Comparison of ENCODE assay signal across 32 cellular contexts in the genomic region with DNA sequence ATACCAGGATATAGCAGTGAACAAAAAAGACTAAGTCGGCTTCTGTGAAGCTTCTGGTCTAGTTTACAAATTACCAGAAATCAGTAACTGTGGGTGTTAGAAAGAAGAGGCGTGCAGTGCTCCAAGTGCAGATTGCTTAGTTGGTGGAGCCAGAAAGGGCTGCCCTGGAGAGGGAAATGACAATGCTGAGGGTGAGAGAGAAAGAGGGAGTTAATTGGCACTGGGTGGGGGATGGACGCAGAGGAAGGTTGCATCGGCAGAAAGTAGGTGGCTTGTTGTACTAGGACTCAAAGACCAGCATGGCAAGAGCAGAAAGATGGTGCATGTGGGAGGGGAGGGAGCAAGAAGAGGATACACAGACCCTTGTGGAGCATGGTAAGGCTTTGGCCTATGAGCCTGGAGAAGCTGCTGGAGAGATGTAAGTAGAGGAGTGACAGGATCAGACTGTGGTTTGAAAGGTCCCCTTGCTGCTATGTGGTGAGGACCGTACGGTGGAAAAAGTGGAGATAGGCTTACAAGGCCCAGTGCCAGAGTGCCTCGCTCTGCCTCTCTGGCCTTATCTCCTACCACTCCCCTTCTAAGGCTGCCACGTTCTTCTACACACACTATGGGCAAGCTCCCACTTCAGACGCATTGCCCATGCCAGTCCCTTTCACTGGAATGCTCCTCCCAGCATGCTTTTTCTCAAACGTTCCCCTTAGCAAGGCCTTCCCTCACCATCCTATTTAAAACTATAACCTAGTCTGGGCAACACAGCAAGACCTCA. TPM values are rescaled to one million over a fixed set of nuclear protein-coding genes. Genes with fewer than 3 reads are reported as not detected.
DNase-seq lines count a peak whose midpoint lies in the region; ATAC-seq and TF ChIP-seq lines count a peak whose summit lies in the region.
"Had no signal": no experiment of that assay in that cellular context is flagged by ENCODE, and none has a peak within 500 bp of the region (broad histone marks: within the 10 kb centered on the region; RNA-seq: fewer than 3 reads in every experiment).

No MANE protein-coding gene starts in this region.

- H3K27ac Mint-ChIP-seq in activated T-cell treated with anti-CD3 and anti-CD28 coated beads, Interleukin-2, amount 50 U/mL, for 72 hours: peak overlapping the region; percentile 5
- H3K27ac Mint-ChIP-seq in stimulated activated effector memory CD8-positive, alpha-beta T cell treated with anti-CD3 and anti-CD28 coated beads, Interleukin-12 subunit alpha, Interleukin-12 subunit beta, amount 100 ng/mL, for 72 hours: peak overlapping the region; percentile 15
- H3K27ac Mint-ChIP-seq: activated CD4-positive, alpha-beta T cell treated with anti-CD3 and anti-CD28 coated beads, Interleukin-2, amount 10 ng/mL, durations not matched to agents 24 days and 14 days; dendritic cell treated with granulocyte-macrophage colony-stimulating factor and Interleukin-4, amounts not matched to agents 40 ng/mL and 50 ng/mL, for 4 days; endodermal cell; GM23338; HFFc6; naive thymus-derived CD8-positive, alpha-beta T cell had no signal

- H3K9me2 ChIP-seq in hepatocyte (replicated peaks; ENCODE audit: insufficient read depth): no peaks in the 10 kb centered on the region

- no peaks in the 10 kb centered on the region for H3K79me2 ChIP-seq in hepatocyte
- H3K79me2 ChIP-seq: parathyroid adenoma had no signal

- H3K4me3 ChIP-seq in Peyer's patch (no peak overlapping the region), hepatocyte (no peak overlapping the region)
- H3K4me3 ChIP-seq: A549, esophagus squamous epithelium, GM23338, right lobe of liver, uterus had no signal

- no peaks in the 10 kb centered on the region for H3K27me3 Mint-ChIP-seq in activated T-cell treated with anti-CD3 and anti-CD28 coated beads, Interleukin-2, amount 50 U/mL, for 72 hours (ENCODE audit: low read depth)
- H3K27me3 Mint-ChIP-seq: activated CD4-positive, alpha-beta T cell treated with anti-CD3 and anti-CD28 coated beads, Interleukin-2, amount 10 ng/mL, durations not matched to agents 24 days and 14 days; central memory CD8-positive, alpha-beta T cell; dendritic cell treated with granulocyte-macrophage colony-stimulating factor and Interleukin-4, amounts not matched to agents 40 ng/mL and 50 ng/mL, for 4 days; naive thymus-derived CD8-positive, alpha-beta T cell had no signal

- TF ChIP-seq CTCF in Peyer's patch (IDR thresholded peaks at IDR 0.05) (no peak), hepatocyte (IDR thresholded peaks at IDR 0.05; ENCODE audit: poor library complexity) (no peak)

- no peak for TF ChIP-seq POLR2A in Peyer's patch (IDR thresholded peaks at IDR 0.05)

- H3K4me1 ChIP-seq in Peyer's patch: peaks cover 5 to 33% (median 7%) of the 10 kb centered on the region in 4 donors
- no peaks in the 10 kb centered on the region for H3K4me1 ChIP-seq in hepatocyte (ENCODE audit: insufficient read depth)
- H3K4me1 ChIP-seq: parathyroid adenoma, right lobe of liver, uterus had no signal

- no peak for DNase-seq in activated T-cell treated with anti-CD3 and anti-CD28 coated beads, Interleukin-2, amount 50 U/mL, for 72 hours
- no peak for DNase-seq in activated T-cell treated with anti-CD3 and anti-CD28 coated beads, Interleukin-2, amount 50 U/mL, for 48 hours
- no peak for DNase-seq in Peyer's patch
- DNase-seq in head of caudate nucleus: peak in 22 of 42 donors; percentile 18 to 75 (median 39)
- DNase-seq in stimulated activated effector memory CD8-positive, alpha-beta T cell treated with anti-CD3 and anti-CD28 coated beads, Interleukin-12 subunit alpha, Interleukin-12 subunit beta, amount 100 ng/mL, for 72 hours (ENCODE audit: low spot score in 2 of 2): no peak
- no peak for DNase-seq in HPDE6-E6E7 (ENCODE audit: extremely low spot score)
- no peak for DNase-seq in NCI-H524 treated with DMSO at 0.1 percent for 48 hours (lab: John Stamatoyannopoulos, UW)
- no peak for DNase-seq in hepatocyte (ENCODE audit: low spot score)
- DNase-seq: activated CD4-positive, alpha-beta T cell treated with anti-CD3 and anti-CD28 coated beads, Interleukin-2, amount 10 ng/mL, durations not matched to agents 24 days and 14 days; activated CD8-positive, alpha-beta memory T cell treated with anti-CD3 and anti-CD28 coated beads, Interleukin-2, amount 50 U/mL, for 4 hours; activated effector memory CD4-positive, alpha-beta T cell treated with anti-CD3 and anti-CD28 coated beads, Interleukin-2, amount 50 U/mL, for 16 hours; AML-193; DMS153; endodermal cell; esophagus squamous epithelium; foreskin melanocyte; HFFc6; NCI-H1417 treated with DMSO at 0.1 percent for 48 hours; NCI-H446; right lobe of liver; stimulated activated CD4-positive, alpha-beta T cell treated with anti-CD3 and anti-CD28 coated beads, Interleukin-12 subunit alpha, Interleukin-12 subunit beta, amount 100 ng/mL, for 4 hours; stimulated activated CD4-positive, alpha-beta T cell treated with anti-CD3 and anti-CD28 coated beads, Interleukin-4, amount 100 ng/mL, for 1 hour; uterus had no signal

- H3K4me3 Mint-ChIP-seq in activated T-cell treated with anti-CD3 and anti-CD28 coated beads, Interleukin-2, amount 50 U/mL, for 72 hours: no peak overlapping the region
- H3K4me3 Mint-ChIP-seq in stimulated activated effector memory CD8-positive, alpha-beta T cell treated with anti-CD3 and anti-CD28 coated beads, Interleukin-12 subunit alpha, Interleukin-12 subunit beta, amount 100 ng/mL, for 72 hours: no peak overlapping the region
- H3K4me3 Mint-ChIP-seq: activated CD4-positive, alpha-beta T cell treated with anti-CD3 and anti-CD28 coated beads, Interleukin-2, amount 10 ng/mL, durations not matched to agents 24 days and 14 days; central memory CD8-positive, alpha-beta T cell; dendritic cell treated with granulocyte-macrophage colony-stimulating factor and Interleukin-4, amounts not matched to agents 40 ng/mL and 50 ng/mL, for 4 days; endodermal cell; GM23338; HFFc6; naive thymus-derived CD8-positive, alpha-beta T cell had no signal

- intact Hi-C loops in head of caudate nucleus (cut with DNase I): loop anchor here (10.0 kb wide), 1 partner anchor 66 kb away; the partner anchor contains the start of gene PLAUR

- no peak overlapping the region for H2AFZ ChIP-seq in hepatocyte
- H2AFZ ChIP-seq: GM23338, parathyroid adenoma had no signal

- WGBS in hepatocyte (ENCODE audit: low lambda C conversion rate, missing lambda C conversion rate): 93% methylated on average over 10 of the region's 10 CpGs

- H3K27ac ChIP-seq in Peyer's patch: peak overlapping the region in 3 of 4 donors; percentile 72 to 94 (median 90)
- no peak overlapping the region for H3K27ac ChIP-seq in hepatocyte
- H3K27ac ChIP-seq: parathyroid adenoma, right lobe of liver, uterus had no signal

- H4K20me1 ChIP-seq in hepatocyte (ENCODE audit: insufficient read depth, poor library complexity, severe bottlenecking): no peaks in the 10 kb centered on the region

- no peak for ATAC-seq in activated T-cell treated with anti-CD3 and anti-CD28 coated beads, Interleukin-2, amount 50 U/mL, for 72 hours (replicated peaks in 1 of 2)
- no peak for ATAC-seq in stimulated activated effector memory CD8-positive, alpha-beta T cell treated with anti-CD3 and anti-CD28 coated beads, Interleukin-12 subunit alpha, Interleukin-12 subunit beta, amount 100 ng/mL, for 72 hours
- ATAC-seq: A549; GM23338; left lobe of liver; naive thymus-derived CD8-positive, alpha-beta T cell; right lobe of liver had no signal

- H3K4me2 ChIP-seq in hepatocyte: no peak overlapping the region
- H3K4me2 ChIP-seq: A549, GM23338 had no signal

- peaks cover 16% of the 10 kb centered on the region for H3K4me1 Mint-ChIP-seq in activated T-cell treated with anti-CD3 and anti-CD28 coated beads, Interleukin-2, amount 50 U/mL, for 72 hours (ENCODE audit: low read depth)
- peaks cover 22% of the 10 kb centered on the region for H3K4me1 Mint-ChIP-seq in stimulated activated effector memory CD8-positive, alpha-beta T cell treated with anti-CD3 and anti-CD28 coated beads, Interleukin-12 subunit alpha, Interleukin-12 subunit beta, amount 100 ng/mL, for 72 hours

- H3K36me3 ChIP-seq in Peyer's patch (peaks cover 0 to 73% (median 0%) of the 10 kb centered on the region in 3 donors), hepatocyte (replicated peaks; ENCODE audit: insufficient read depth, low read depth) (no peaks in the 10 kb centered on the region)
- H3K36me3 ChIP-seq: uterus had no signal

- H3K9me3 Mint-ChIP-seq in activated T-cell treated with anti-CD3 and anti-CD28 coated beads, Interleukin-2, amount 50 U/mL, for 72 hours: no peaks in the 10 kb centered on the region
- H3K9me3 Mint-ChIP-seq in stimulated activated effector memory CD8-positive, alpha-beta T cell treated with anti-CD3 and anti-CD28 coated beads, Interleukin-12 subunit alpha, Interleukin-12 subunit beta, amount 100 ng/mL, for 72 hours: no peaks in the 10 kb centered on the region
- H3K9me3 Mint-ChIP-seq: activated CD4-positive, alpha-beta T cell treated with anti-CD3 and anti-CD28 coated beads, Interleukin-2, amount 10 ng/mL, durations not matched to agents 24 days and 14 days; central memory CD8-positive, alpha-beta T cell; dendritic cell treated with granulocyte-macrophage colony-stimulating factor and Interleukin-4, amounts not matched to agents 40 ng/mL and 50 ng/mL, for 4 days; endodermal cell; GM23338; HFFc6; naive thymus-derived CD8-positive, alpha-beta T cell had no signal

- H3K9me3 ChIP-seq in Peyer's patch: no peaks in the 10 kb centered on the region
- no peaks in the 10 kb centered on the region for H3K9me3 ChIP-seq in hepatocyte (ENCODE audit: low read depth)
- H3K9me3 ChIP-seq: A549, esophagus squamous epithelium, right lobe of liver, uterus had no signal

- peaks cover 18 to 43% of the 10 kb centered on the region in 2 donors for H3K36me3 Mint-ChIP-seq in activated T-cell treated with anti-CD3 and anti-CD28 coated beads, Interleukin-2, amount 50 U/mL, for 72 hours (ENCODE audit: insufficient read depth in 2 of 2)
- peaks cover 100% of the 10 kb centered on the region for H3K36me3 Mint-ChIP-seq in stimulated activated effector memory CD8-positive, alpha-beta T cell treated with anti-CD3 and anti-CD28 coated beads, Interleukin-12 subunit alpha, Interleukin-12 subunit beta, amount 100 ng/mL, for 72 hours

- H3K27me3 ChIP-seq in Peyer's patch (no peaks in the 10 kb centered on the region), hepatocyte (no peaks in the 10 kb centered on the region)
- H3K27me3 ChIP-seq: esophagus squamous epithelium, right lobe of liver, uterus had no signal

RNA-seq across cellular contexts. Expression of gene SMG9, which starts 13.5 kb away (rescaled TPM):
- total RNA-seq in activated T-cell treated with anti-CD3 and anti-CD28 coated beads, Interleukin-2, amount 50 U/mL, for 72 hours: 10 to 100 TPM; 85.3 to 96.4 TPM
- 10 to 100 TPM; 25.0 to 56.1 (median 40.8) TPM for total RNA-seq in Peyer's patch
- 9.5 and 16.1 TPM in 2 replicates for total RNA-seq in hepatocyte
- polyA plus RNA-seq in hepatocyte: 34.9 and 39.7 TPM in 2 replicates

RNA-seq across cellular contexts. Expression of gene IRGC, which starts 25.4 kb away (rescaled TPM):
- total RNA-seq in activated T-cell treated with anti-CD3 and anti-CD28 coated beads, Interleukin-2, amount 50 U/mL, for 72 hours: not detected
- total RNA-seq in Peyer's patch (not detected), hepatocyte (not detected in 2 replicates)
- not detected in 2 replicates for polyA plus RNA-seq in hepatocyte
- total RNA-seq: activated CD4-positive, alpha-beta T cell treated with anti-CD3 and anti-CD28 coated beads, Interleukin-2, amount 10 ng/mL, durations not matched to agents 24 days and 14 days; astrocyte; endodermal cell; esophagus squamous epithelium; GM23338; HFFc6; left lobe of liver; naive thymus-derived CD8-positive, alpha-beta T cell; right lobe of liver; temporal lobe; uterus had no signal
- polyA plus RNA-seq: A549; GM23338; naive thymus-derived CD8-positive, alpha-beta T cell had no signal

RNA-seq across cellular contexts. Expression of gene KCNN4, which starts 39.5 kb away (rescaled TPM):
- 100 to 1,000 TPM in 1 of 2 donors, 10 to 100 TPM in 1; 91.6 to 118 TPM for total RNA-seq in activated T-cell treated with anti-CD3 and anti-CD28 coated beads, Interleukin-2, amount 50 U/mL, for 72 hours
- total RNA-seq in Peyer's patch (10 to 100 TPM in 3 of 4 donors, 1 to 10 TPM in 1; 5.1 to 54.5 (median 33.1) TPM), hepatocyte (2.8 and 3.6 TPM in 2 replicates)
- polyA plus RNA-seq in hepatocyte: 5.4 and 8.3 TPM in 2 replicates
- total RNA-seq: endodermal cell had no signal

Comparison
In these comparisons a context has a peak if more than half of its experiments do, and no peak if none do; other contexts are left out.
1. DNase-seq: peak in head of caudate nucleus (22 of 42); none in activated T-cell treated with anti-CD3 and anti-CD28 coated beads, Interleukin-2, amount 50 U/mL, for 72 hours (0 of 2), activated T-cell treated with anti-CD3 and anti-CD28 coated beads, Interleukin-2, amount 50 U/mL, for 48 hours (0 of 2), Peyer's patch (0 of 3), stimulated activated effector memory CD8-positive, alpha-beta T cell treated with anti-CD3 and anti-CD28 coated beads, Interleukin-12 subunit alpha, Interleukin-12 subunit beta, amount 100 ng/mL, for 72 hours (0 of 2), HPDE6-E6E7 (single experiment), NCI-H524 treated with DMSO at 0.1 percent for 48 hours (single experiment) and hepatocyte (single experiment).